In genomic region chr5:131563434-131564228, GRCh38 we compare ENCODE assay signal across 1 cellular context.
TF ChIP-seq lines count a peak whose summit lies in the region.

No MANE protein-coding gene starts in this region.

TF ChIP-seq in HEK293T, 16 proteins besides CTCF, POLR2A, EP300 and RAD21 (continued from another document):
- no peak for TF ChIP-seq ARNT (IDR thresholded peaks at IDR 0.05)
- no peak for TF ChIP-seq NFRKB (IDR thresholded peaks at IDR 0.05)
- TF ChIP-seq FOXA1 (IDR thresholded peaks at IDR 0.05), result no peak
